In genomic region chr12:6932766-6933165, GRCh38 we compare ENCODE assay signal across 1 cellular context.
A peak's percentile ranks its signal among the peaks of the same experiment; 100 is the strongest.
TF ChIP-seq lines count a peak whose summit lies in the region.

No MANE protein-coding gene starts in this region.

TF ChIP-seq in K562, 482 proteins besides CTCF, POLR2A, EP300 and RAD21:
- TF ChIP-seq, protein P1, sequence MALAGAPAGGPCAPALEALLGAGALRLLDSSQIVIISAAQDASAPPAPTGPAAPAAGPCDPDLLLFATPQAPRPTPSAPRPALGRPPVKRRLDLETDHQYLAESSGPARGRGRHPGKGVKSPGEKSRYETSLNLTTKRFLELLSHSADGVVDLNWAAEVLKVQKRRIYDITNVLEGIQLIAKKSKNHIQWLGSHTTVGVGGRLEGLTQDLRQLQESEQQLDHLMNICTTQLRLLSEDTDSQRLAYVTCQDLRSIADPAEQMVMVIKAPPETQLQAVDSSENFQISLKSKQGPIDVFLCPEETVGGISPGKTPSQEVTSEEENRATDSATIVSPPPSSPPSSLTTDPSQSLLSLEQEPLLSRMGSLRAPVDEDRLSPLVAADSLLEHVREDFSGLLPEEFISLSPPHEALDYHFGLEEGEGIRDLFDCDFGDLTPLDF (CRISPR knock-in tag; IDR thresholded peaks at IDR 0.05), result no peak
- TF ChIP-seq ZFP30 (CRISPR knock-in tag; IDR thresholded peaks at IDR 0.05; ENCODE audit: borderline replicate concordance), result no peak
- TF ChIP-seq TCF7L2 (IDR thresholded peaks at IDR 0.05; ENCODE audit: low read depth, low read length), result peak; percentile 42; the same call in 1 of the 2 replicates
- TF ChIP-seq TCFL5 (CRISPR knock-in tag; conservative IDR thresholded peaks at IDR 0.05), result no peak
- no peak for TF ChIP-seq KDM5B (IDR thresholded peaks at IDR 0.05; ENCODE audit: insufficient replicate concordance, low read depth, low read length)
